15 cellular contexts compared by ENCODE assay signal in the genomic region with DNA sequence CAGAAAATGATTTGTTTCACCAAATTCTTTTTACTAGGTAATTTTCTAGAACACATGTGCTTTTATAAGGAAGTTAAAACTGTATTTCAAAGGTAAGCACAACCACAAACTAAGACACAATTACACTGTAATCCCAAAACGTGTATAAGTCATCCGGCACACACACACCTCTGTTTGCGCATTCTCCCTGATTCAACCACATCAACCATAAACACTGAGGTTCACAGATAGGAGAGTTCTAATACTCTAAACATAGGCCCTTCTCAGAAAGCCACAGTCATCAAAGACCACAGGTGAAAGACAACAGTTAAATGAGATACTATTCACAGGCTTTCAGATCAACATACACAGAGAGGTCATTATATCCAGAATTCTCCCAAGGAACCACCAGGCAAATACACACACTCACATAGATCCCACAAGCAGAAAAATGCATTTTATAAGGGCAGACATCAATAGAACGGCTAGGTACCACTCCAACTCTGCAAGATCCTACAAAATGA. TPM values are rescaled to one million over a fixed set of nuclear protein-coding genes. Genes with fewer than 3 reads are reported as not detected.
DNase-seq lines count a peak whose midpoint lies in the region; ATAC-seq and TF ChIP-seq lines count a peak whose summit lies in the region.
"Had no signal": no experiment of that assay in that cellular context is flagged by ENCODE, and none has a peak within 500 bp of the region (broad histone marks: within the 10 kb centered on the region; RNA-seq: fewer than 3 reads in every experiment).

No MANE protein-coding gene starts in this region.

- H3K27me3 ChIP-seq in BLaER1 (no peaks in the 10 kb centered on the region), neural cell (ENCODE audit: insufficient read depth, low read depth, low read length) (peaks cover 3% of the 10 kb centered on the region)
- H3K27me3 ChIP-seq in CD8-positive, alpha-beta T cell (ENCODE audit: insufficient read depth, low read length): no peaks in the 10 kb centered on the region
- H3K27me3 ChIP-seq: ovary had no signal

- peaks cover 74% of the 10 kb centered on the region for H4K20me1 ChIP-seq in BLaER1
- H4K20me1 ChIP-seq in neural cell (ENCODE audit: insufficient read depth): no peaks in the 10 kb centered on the region

- no peak overlapping the region for H3K9ac ChIP-seq in BLaER1
- no peak overlapping the region for H3K9ac ChIP-seq in neural cell (ENCODE audit: low read length)

- peaks cover 64% of the 10 kb centered on the region for H3K4me1 Mint-ChIP-seq in CD8-positive, alpha-beta T cell (ENCODE audit: low read depth)
- H3K4me1 Mint-ChIP-seq in central memory CD8-positive, alpha-beta T cell: peaks cover 63% of the 10 kb centered on the region

- H3K36me3 ChIP-seq in BLaER1 (peaks cover 46% of the 10 kb centered on the region), neural cell (ENCODE audit: insufficient read depth, low read length) (no peaks in the 10 kb centered on the region)
- H3K36me3 ChIP-seq in CD8-positive, alpha-beta T cell (ENCODE audit: insufficient read depth, low read length): no peaks in the 10 kb centered on the region
- H3K36me3 ChIP-seq: ovary had no signal

- no peaks in the 10 kb centered on the region for H3K27me3 Mint-ChIP-seq in CD8-positive, alpha-beta T cell (ENCODE audit: low read depth)
- H3K27me3 Mint-ChIP-seq in central memory CD8-positive, alpha-beta T cell: no peaks in the 10 kb centered on the region

- intact Hi-C loops in CD8-positive, alpha-beta T cell (cut with DNase I, micrococcal nuclease): no loop called here

- TF ChIP-seq EP300 in neural cell (conservative IDR thresholded peaks at IDR 0.05; ENCODE audit: poor library complexity, severe bottlenecking): no peak

- no peak for DNase-seq in CD8-positive, alpha-beta T cell
- DNase-seq in central memory CD8-positive, alpha-beta T cell (ENCODE audit: low spot score in 2 of 2): no peak
- DNase-seq in occipital lobe (lab: John Stamatoyannopoulos, UW): no peak
- DNase-seq in AML-193 (lab: John Stamatoyannopoulos, UW): no peak
- DNase-seq in AG08396 (ENCODE audit: low spot score): no peak
- DNase-seq: activated T-cell treated with anti-CD3 and anti-CD28 coated beads for 4 hours; DMS79; HFFc6; KG1; NCI-H1105 treated with DMSO at 0.1 percent for 48 hours; NK-92 treated with Interleukin-12 subunit alpha and Interleukin-12 subunit beta, amount 100 ng/mL, for 24 hours; ovary had no signal

- peaks cover 9% of the 10 kb centered on the region for H3F3A ChIP-seq in neural cell (ENCODE audit: insufficient read depth, low read length, poor library complexity, severe bottlenecking)

- peak overlapping the region; percentile 2 for H3K4me3 Mint-ChIP-seq in CD8-positive, alpha-beta T cell
- peak overlapping the region; percentile 10 for H3K4me3 Mint-ChIP-seq in central memory CD8-positive, alpha-beta T cell

- ATAC-seq in CD8-positive, alpha-beta T cell: no peak
- no peak for ATAC-seq in central memory CD8-positive, alpha-beta T cell (replicated peaks; ENCODE audit: extremely low read depth, poor library complexity, severe bottlenecking)
- ATAC-seq: activated CD4-positive, CD25-positive, alpha-beta regulatory T cell treated with anti-CD3 and anti-CD28 coated beads, Interleukin-2, amount 50 U/mL, for 24 hours had no signal

- POLR2A ChIA-PET in CD8-positive, alpha-beta T cell (lab: Charles Lee): interaction anchor here (0.6 kb wide), 1 partner anchor 774 kb away, joined by 3 read pairs; a partner anchor contains a TSS

- H3K27ac Mint-ChIP-seq in CD8-positive, alpha-beta T cell: peak overlapping the region; percentile 62
- peak overlapping the region; percentile 32 for H3K27ac Mint-ChIP-seq in central memory CD8-positive, alpha-beta T cell (ENCODE audit: low read depth)
- H3K27ac Mint-ChIP-seq: HFFc6 had no signal

- no peaks in the 10 kb centered on the region for H3K9me3 ChIP-seq in BLaER1
- H3K9me3 ChIP-seq in CD8-positive, alpha-beta T cell (ENCODE audit: low read length): no peaks in the 10 kb centered on the region
- H3K9me3 ChIP-seq in neural cell (ENCODE audit: low read length): no peaks in the 10 kb centered on the region
- H3K9me3 ChIP-seq: ovary had no signal

- H3K36me3 Mint-ChIP-seq in CD8-positive, alpha-beta T cell: peaks cover 24% of the 10 kb centered on the region
- H3K36me3 Mint-ChIP-seq in central memory CD8-positive, alpha-beta T cell (ENCODE audit: insufficient read depth): peaks cover 3% of the 10 kb centered on the region

- no peak for TF ChIP-seq RAD21 in neural cell (conservative IDR thresholded peaks at IDR 0.05)

- H3K4me2 ChIP-seq in BLaER1 (peak overlapping the region; percentile 93), neural cell (ENCODE audit: low read length) (no peak overlapping the region)

- H3K79me2 ChIP-seq in neural cell (replicated peaks; ENCODE audit: insufficient read depth, low read length): peaks cover 53% of the 10 kb centered on the region

- H2AFZ ChIP-seq in neural cell (ENCODE audit: low read depth, low read length): no peak overlapping the region

- CTCF ChIA-PET in CD8-positive, alpha-beta T cell (lab: Charles Lee): no interaction called here

- H3K4me3 ChIP-seq in BLaER1 (no peak overlapping the region), neural cell (ENCODE audit: low read length) (peak overlapping the region; percentile 86)
- no peak overlapping the region for H3K4me3 ChIP-seq in CD8-positive, alpha-beta T cell (ENCODE audit: low read depth, low read length)

- no peaks in the 10 kb centered on the region for H3K9me3 Mint-ChIP-seq in CD8-positive, alpha-beta T cell
- H3K9me3 Mint-ChIP-seq in central memory CD8-positive, alpha-beta T cell: no peaks in the 10 kb centered on the region
- H3K9me3 Mint-ChIP-seq: HFFc6 had no signal

- no peak overlapping the region for H3K27ac ChIP-seq in BLaER1
- H3K27ac ChIP-seq in CD8-positive, alpha-beta T cell (ENCODE audit: low read depth, low read length): no peak overlapping the region
- no peak overlapping the region for H3K27ac ChIP-seq in neural cell (ENCODE audit: low read length)
- H3K27ac ChIP-seq: ovary had no signal

- peaks cover 31% of the 10 kb centered on the region for H3K4me1 ChIP-seq in BLaER1
- peaks cover 38% of the 10 kb centered on the region for H3K4me1 ChIP-seq in CD8-positive, alpha-beta T cell (ENCODE audit: insufficient read depth, low read length)

- TF ChIP-seq CTCF in CD8-positive, alpha-beta T cell (IDR thresholded peaks at IDR 0.05): no peak
- TF ChIP-seq CTCF in neural cell (IDR thresholded peaks at IDR 0.05; ENCODE audit: poor library complexity, severe bottlenecking): no peak

- no peaks in the 10 kb centered on the region for H3K9me2 ChIP-seq in neural cell (ENCODE audit: insufficient read depth, low read length)

TF ChIP-seq in neural cell, 6 proteins besides CTCF, POLR2A, EP300 and RAD21:
- TF ChIP-seq, protein P1, sequence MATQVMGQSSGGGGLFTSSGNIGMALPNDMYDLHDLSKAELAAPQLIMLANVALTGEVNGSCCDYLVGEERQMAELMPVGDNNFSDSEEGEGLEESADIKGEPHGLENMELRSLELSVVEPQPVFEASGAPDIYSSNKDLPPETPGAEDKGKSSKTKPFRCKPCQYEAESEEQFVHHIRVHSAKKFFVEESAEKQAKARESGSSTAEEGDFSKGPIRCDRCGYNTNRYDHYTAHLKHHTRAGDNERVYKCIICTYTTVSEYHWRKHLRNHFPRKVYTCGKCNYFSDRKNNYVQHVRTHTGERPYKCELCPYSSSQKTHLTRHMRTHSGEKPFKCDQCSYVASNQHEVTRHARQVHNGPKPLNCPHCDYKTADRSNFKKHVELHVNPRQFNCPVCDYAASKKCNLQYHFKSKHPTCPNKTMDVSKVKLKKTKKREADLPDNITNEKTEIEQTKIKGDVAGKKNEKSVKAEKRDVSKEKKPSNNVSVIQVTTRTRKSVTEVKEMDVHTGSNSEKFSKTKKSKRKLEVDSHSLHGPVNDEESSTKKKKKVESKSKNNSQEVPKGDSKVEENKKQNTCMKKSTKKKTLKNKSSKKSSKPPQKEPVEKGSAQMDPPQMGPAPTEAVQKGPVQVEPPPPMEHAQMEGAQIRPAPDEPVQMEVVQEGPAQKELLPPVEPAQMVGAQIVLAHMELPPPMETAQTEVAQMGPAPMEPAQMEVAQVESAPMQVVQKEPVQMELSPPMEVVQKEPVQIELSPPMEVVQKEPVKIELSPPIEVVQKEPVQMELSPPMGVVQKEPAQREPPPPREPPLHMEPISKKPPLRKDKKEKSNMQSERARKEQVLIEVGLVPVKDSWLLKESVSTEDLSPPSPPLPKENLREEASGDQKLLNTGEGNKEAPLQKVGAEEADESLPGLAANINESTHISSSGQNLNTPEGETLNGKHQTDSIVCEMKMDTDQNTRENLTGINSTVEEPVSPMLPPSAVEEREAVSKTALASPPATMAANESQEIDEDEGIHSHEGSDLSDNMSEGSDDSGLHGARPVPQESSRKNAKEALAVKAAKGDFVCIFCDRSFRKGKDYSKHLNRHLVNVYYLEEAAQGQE (IDR thresholded peaks at IDR 0.05; ENCODE audit: borderline replicate concordance): no peak
- TF ChIP-seq EZH2 (IDR thresholded peaks at IDR 0.05; ENCODE audit: borderline replicate concordance, insufficient read depth, low read length, poor library complexity, severe bottlenecking): no peak
- TF ChIP-seq MXI1 (conservative IDR thresholded peaks at IDR 0.05; ENCODE audit: poor library complexity, severe bottlenecking): no peak
- no peak for TF ChIP-seq TAF1 (IDR thresholded peaks at IDR 0.05; ENCODE audit: low read depth)
- no peak for TF ChIP-seq SMC3 (conservative IDR thresholded peaks at IDR 0.05; ENCODE audit: poor library complexity)
- TF ChIP-seq POLR2AphosphoS5 (IDR thresholded peaks at IDR 0.05): no peak
TF ChIP-seq in neural cell: peak in this region for 0.

RNA-seq across cellular contexts. Expression of a gene that starts 3.2 kb away (rescaled TPM):
- 1 to 10 TPM; 2.7 TPM for total RNA-seq in CD8-positive, alpha-beta T cell
- 14.0 and 15.0 TPM in 2 replicates for polyA plus RNA-seq in neural cell
- polyA minus RNA-seq in neural cell: 31.4 and 37.6 TPM in 2 replicates
- total RNA-seq in occipital lobe: 34.5 TPM

RNA-seq across cellular contexts. Expression of a gene that starts 6.8 kb away (rescaled TPM):
- 10 to 100 TPM; 63.7 to 67.8 TPM for total RNA-seq in CD8-positive, alpha-beta T cell
- 92.2 and 108 TPM in 2 replicates for polyA plus RNA-seq in neural cell
- 40.2 and 46.7 TPM in 2 replicates for polyA minus RNA-seq in neural cell
- 54.7 TPM for total RNA-seq in occipital lobe
